8 cellular contexts compared by ENCODE assay signal in genomic region chr7:45574521-45575500, GRCh38. TPM values are rescaled to one million over a fixed set of nuclear protein-coding genes. Genes with fewer than 3 reads are reported as not detected.
DNase-seq lines count a peak whose midpoint lies in the region; ATAC-seq and TF ChIP-seq lines count a peak whose summit lies in the region.

No MANE protein-coding gene starts in this region.

- H3K4me1 Mint-ChIP-seq in activated T-helper 2 cell treated with anti-CD3 and anti-CD28 coated beads, Interferon-gamma antibody, Interleukin-2, Interleukin-4, amounts not matched to agents 10 μg/mL and 5 μg/mL and 100 μg/mL, durations not matched to agents 14 hours and 24 hours and 36 hours (ENCODE audit: low read depth) = no peaks in the 10 kb centered on the region

- no peaks in the 10 kb centered on the region for H3K36me3 ChIP-seq in HUES6 (ENCODE audit: control insufficient read depth, insufficient read depth, low read length)
- no peaks in the 10 kb centered on the region for H3K36me3 ChIP-seq in left ventricle myocardium inferior
- no peaks in the 10 kb centered on the region for H3K36me3 ChIP-seq in skeletal muscle satellite cell (ENCODE audit: insufficient read depth, low read length)

- peak; percentile 27 for TF ChIP-seq CTCF in left ventricle myocardium inferior (IDR thresholded peaks at IDR 0.05; ENCODE audit: borderline replicate concordance)

- H3K9me3 Mint-ChIP-seq in activated T-helper 2 cell treated with anti-CD3 and anti-CD28 coated beads, Interferon-gamma antibody, Interleukin-2, Interleukin-4, amounts not matched to agents 10 μg/mL and 5 μg/mL and 100 μg/mL, durations not matched to agents 14 hours and 24 hours and 36 hours = no peaks in the 10 kb centered on the region

- H3K9me3 ChIP-seq in HUES6 (ENCODE audit: control insufficient read depth, insufficient read depth, low read depth, low read length) = peaks cover 4% of the 10 kb centered on the region; the same call in 1 of the 2 replicates
- no peaks in the 10 kb centered on the region for H3K9me3 ChIP-seq in left ventricle myocardium inferior (replicated peaks)
- H3K9me3 ChIP-seq in skeletal muscle satellite cell (replicated peaks; ENCODE audit: low read length) = no peaks in the 10 kb centered on the region

- H3K27me3 ChIP-seq in HUES6 (ENCODE audit: control insufficient read depth, insufficient read depth, low read length) (peaks cover 68% of the 10 kb centered on the region), left ventricle myocardium inferior (ENCODE audit: low read depth) (peaks cover 50% of the 10 kb centered on the region), skeletal muscle satellite cell (ENCODE audit: control insufficient read depth, insufficient read depth, low read length) (peaks cover 79% of the 10 kb centered on the region)

- no peak overlapping the region for H3K27ac Mint-ChIP-seq in activated T-helper 2 cell treated with anti-CD3 and anti-CD28 coated beads, Interferon-gamma antibody, Interleukin-2, Interleukin-4, amounts not matched to agents 10 μg/mL and 5 μg/mL and 100 μg/mL, durations not matched to agents 14 hours and 24 hours and 36 hours

- intact Hi-C loops in activated T-helper 2 cell treated with anti-CD3 and anti-CD28 coated beads, Interferon-gamma antibody, Interleukin-2, Interleukin-4, amounts not matched to agents 10 μg/mL and 5 μg/mL and 100 μg/mL, durations not matched to agents 14 hours and 24 hours and 36 hours (cut with micrococcal nuclease) = no loop called here
- intact Hi-C loops in left ventricle myocardium inferior (cut with micrococcal nuclease) = no loop called here

- DNase-seq in SIG-M5 treated with dmso at 0.1 percent for 504 hours (lab: John Stamatoyannopoulos, UW; ENCODE audit: unreplicated experiment) (peak; percentile 12), SIG-M5 (lab: John Stamatoyannopoulos, UW) (no peak), left ventricle myocardium inferior (peak; percentile 35)
- no peak for DNase-seq in activated T-helper 2 cell treated with anti-CD3 and anti-CD28 coated beads, Interferon-gamma antibody, Interleukin-2, Interleukin-4, amounts not matched to agents 10 μg/mL and 5 μg/mL and 100 μg/mL, durations not matched to agents 14 hours and 24 hours and 36 hours (ENCODE audit: low spot score)
- DNase-seq in stimulated activated CD4-positive, alpha-beta T cell treated with anti-CD3 and anti-CD28 coated beads, Interleukin-4, amount 100 ng/mL, for 24 hours = no peak

- ATAC-seq in GM18502 (IDR thresholded peaks at IDR 0.05; ENCODE audit: poor library complexity, unreplicated experiment) = no peak

- peak overlapping the region; percentile 53 for H3K4me3 Mint-ChIP-seq in activated T-helper 2 cell treated with anti-CD3 and anti-CD28 coated beads, Interferon-gamma antibody, Interleukin-2, Interleukin-4, amounts not matched to agents 10 μg/mL and 5 μg/mL and 100 μg/mL, durations not matched to agents 14 hours and 24 hours and 36 hours (ENCODE audit: low read depth)

- H3K9ac ChIP-seq in HUES6 (ENCODE audit: low read length) (peak overlapping the region; percentile 55), skeletal muscle satellite cell (ENCODE audit: low read depth, low read length) (no peak overlapping the region)

- H3K4me1 ChIP-seq in HUES6 (ENCODE audit: control insufficient read depth, insufficient read depth, low read length) = peaks cover 36% of the 10 kb centered on the region
- H3K4me1 ChIP-seq in left ventricle myocardium inferior = peaks cover 20% of the 10 kb centered on the region
- H3K4me1 ChIP-seq in skeletal muscle satellite cell (ENCODE audit: control insufficient read depth, insufficient read depth, low read length) = peaks cover 6% of the 10 kb centered on the region

- H3K27ac ChIP-seq in HUES6 (ENCODE audit: low read depth, low read length) = no peak overlapping the region
- H3K27ac ChIP-seq in left ventricle myocardium inferior (replicated peaks) = peak overlapping the region; percentile 46

- no peaks in the 10 kb centered on the region for H3K36me3 Mint-ChIP-seq in activated T-helper 2 cell treated with anti-CD3 and anti-CD28 coated beads, Interferon-gamma antibody, Interleukin-2, Interleukin-4, amounts not matched to agents 10 μg/mL and 5 μg/mL and 100 μg/mL, durations not matched to agents 14 hours and 24 hours and 36 hours (ENCODE audit: low read depth)

- peaks cover 46% of the 10 kb centered on the region for H3K27me3 Mint-ChIP-seq in activated T-helper 2 cell treated with anti-CD3 and anti-CD28 coated beads, Interferon-gamma antibody, Interleukin-2, Interleukin-4, amounts not matched to agents 10 μg/mL and 5 μg/mL and 100 μg/mL, durations not matched to agents 14 hours and 24 hours and 36 hours (ENCODE audit: low read depth)

- peak overlapping the region; percentile 86 for H3K4me2 ChIP-seq in skeletal muscle satellite cell (ENCODE audit: low read length)

- H3K4me3 ChIP-seq in HUES6 (ENCODE audit: low read depth, low read length) = peak overlapping the region; percentile 84
- H3K4me3 ChIP-seq in left ventricle myocardium inferior = peak overlapping the region; percentile 81
- peak overlapping the region; percentile 67 for H3K4me3 ChIP-seq in skeletal muscle satellite cell (ENCODE audit: low read length)

RNA-seq across cellular contexts. Expression of gene ADCY1, which starts 0.6 kb away (rescaled TPM):
- total RNA-seq in activated T-helper 2 cell treated with anti-CD3 and anti-CD28 coated beads, Interferon-gamma antibody, Interleukin-2, Interleukin-4, amounts not matched to agents 10 μg/mL and 5 μg/mL and 100 μg/mL, durations not matched to agents 14 hours and 24 hours and 36 hours = 8.9 and 9.4 TPM in 2 replicates
- 2.8 TPM for total RNA-seq in left ventricle myocardium inferior
- total RNA-seq in skeletal muscle satellite cell (2012; rRNA removed) = 0.22 and 0.51 TPM in 2 replicates

Comparison
In these comparisons a context has a peak if more than half of its experiments do, and no peak if none do; other contexts are left out.
1. DNase-seq: peak in SIG-M5 treated with dmso at 0.1 percent for 504 hours (single experiment) and left ventricle myocardium inferior (single experiment); none in SIG-M5 (single experiment), activated T-helper 2 cell treated with anti-CD3 and anti-CD28 coated beads, Interferon-gamma antibody, Interleukin-2, Interleukin-4, amounts not matched to agents 10 μg/mL and 5 μg/mL and 100 μg/mL, durations not matched to agents 14 hours and 24 hours and 36 hours (single experiment) and stimulated activated CD4-positive, alpha-beta T cell treated with anti-CD3 and anti-CD28 coated beads, Interleukin-4, amount 100 ng/mL, for 24 hours (single experiment).
2. Peak in every context shown above with its lines, with median percentiles within 50 percentile points of each other: H3K4me3 ChIP-seq.